In genomic region chr4:140049024-140049923, GRCh38 we compare ENCODE assay signal across 1 cellular context.
TF ChIP-seq lines count a peak whose summit lies in the region.

No MANE protein-coding gene starts in this region.

TF ChIP-seq in H1, 55 proteins besides CTCF, POLR2A, EP300 and RAD21:
- TF ChIP-seq YY1 (IDR thresholded peaks at IDR 0.05; ENCODE audit: low read depth, low read length), result no peak
- no peak for TF ChIP-seq ATF3 (IDR thresholded peaks at IDR 0.05; ENCODE audit: insufficient read depth, low read depth, low read length)
- TF ChIP-seq KDM4A (IDR thresholded peaks at IDR 0.05; ENCODE audit: low read depth, low read length, severe bottlenecking), result no peak
- TF ChIP-seq RXRA (IDR thresholded peaks at IDR 0.05; ENCODE audit: insufficient read depth, low read depth, low read length), result no peak
- no peak for TF ChIP-seq KDM1A (IDR thresholded peaks at IDR 0.05; ENCODE audit: borderline replicate concordance, low read length)
- TF ChIP-seq TAF7 (optimal IDR thresholded peaks at IDR 0.05; ENCODE audit: borderline replicate concordance, low read depth, low read length), result no peak
- TF ChIP-seq RNF2 (IDR thresholded peaks at IDR 0.05; ENCODE audit: borderline replicate concordance, low read depth, low read length, missing control alignments, poor library complexity, severe bottlenecking), result no peak
- 0 out of 2 replicates have a peak, but pooled peaks have one; percentile 8 for TF ChIP-seq SP1 (IDR thresholded peaks at IDR 0.05; ENCODE audit: low read depth, low read length)
- peak; percentile 57 for TF ChIP-seq POLR2AphosphoS5 (IDR thresholded peaks at IDR 0.05; ENCODE audit: low read depth, low read length)
- TF ChIP-seq CTBP2 (IDR thresholded peaks at IDR 0.05; ENCODE audit: borderline replicate concordance, insufficient read depth, insufficient read length, low read length), result no peak
- TF ChIP-seq, protein P1, sequence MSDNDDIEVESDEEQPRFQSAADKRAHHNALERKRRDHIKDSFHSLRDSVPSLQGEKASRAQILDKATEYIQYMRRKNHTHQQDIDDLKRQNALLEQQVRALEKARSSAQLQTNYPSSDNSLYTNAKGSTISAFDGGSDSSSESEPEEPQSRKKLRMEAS (IDR thresholded peaks at IDR 0.05), result 0 out of 2 replicates have a peak, but pooled peaks have one; percentile 54
- TF ChIP-seq EZH2 (IDR thresholded peaks at IDR 0.05; ENCODE audit: low read depth, low read length, severe bottlenecking), result no peak
- no peak for TF ChIP-seq RFX5 (IDR thresholded peaks at IDR 0.05; ENCODE audit: borderline replicate concordance, low read depth, low read length)
- no peak for TF ChIP-seq HDAC2 (IDR thresholded peaks at IDR 0.05; ENCODE audit: borderline replicate concordance in 1 of 2, low read depth in 2 of 2, low read length in 2 of 2)
- TF ChIP-seq FOSL1 (IDR thresholded peaks at IDR 0.05; ENCODE audit: insufficient read depth, low read depth, low read length), result no peak
- no peak for TF ChIP-seq SRF (IDR thresholded peaks at IDR 0.05; ENCODE audit: low read depth, low read length)
- no peak for TF ChIP-seq SP2 (IDR thresholded peaks at IDR 0.05; ENCODE audit: low read length)
- TF ChIP-seq POU5F1 (IDR thresholded peaks at IDR 0.05; ENCODE audit: low read depth, low read length), result no peak
- no peak for TF ChIP-seq SAP30 (IDR thresholded peaks at IDR 0.05; ENCODE audit: insufficient read depth, insufficient replicate concordance, low read length)
- TF ChIP-seq TEAD4 (IDR thresholded peaks at IDR 0.05; ENCODE audit: low read depth, low read length), result no peak
- no peak for TF ChIP-seq ATF2 (IDR thresholded peaks at IDR 0.05; ENCODE audit: low read length)
- TF ChIP-seq, protein P2, sequence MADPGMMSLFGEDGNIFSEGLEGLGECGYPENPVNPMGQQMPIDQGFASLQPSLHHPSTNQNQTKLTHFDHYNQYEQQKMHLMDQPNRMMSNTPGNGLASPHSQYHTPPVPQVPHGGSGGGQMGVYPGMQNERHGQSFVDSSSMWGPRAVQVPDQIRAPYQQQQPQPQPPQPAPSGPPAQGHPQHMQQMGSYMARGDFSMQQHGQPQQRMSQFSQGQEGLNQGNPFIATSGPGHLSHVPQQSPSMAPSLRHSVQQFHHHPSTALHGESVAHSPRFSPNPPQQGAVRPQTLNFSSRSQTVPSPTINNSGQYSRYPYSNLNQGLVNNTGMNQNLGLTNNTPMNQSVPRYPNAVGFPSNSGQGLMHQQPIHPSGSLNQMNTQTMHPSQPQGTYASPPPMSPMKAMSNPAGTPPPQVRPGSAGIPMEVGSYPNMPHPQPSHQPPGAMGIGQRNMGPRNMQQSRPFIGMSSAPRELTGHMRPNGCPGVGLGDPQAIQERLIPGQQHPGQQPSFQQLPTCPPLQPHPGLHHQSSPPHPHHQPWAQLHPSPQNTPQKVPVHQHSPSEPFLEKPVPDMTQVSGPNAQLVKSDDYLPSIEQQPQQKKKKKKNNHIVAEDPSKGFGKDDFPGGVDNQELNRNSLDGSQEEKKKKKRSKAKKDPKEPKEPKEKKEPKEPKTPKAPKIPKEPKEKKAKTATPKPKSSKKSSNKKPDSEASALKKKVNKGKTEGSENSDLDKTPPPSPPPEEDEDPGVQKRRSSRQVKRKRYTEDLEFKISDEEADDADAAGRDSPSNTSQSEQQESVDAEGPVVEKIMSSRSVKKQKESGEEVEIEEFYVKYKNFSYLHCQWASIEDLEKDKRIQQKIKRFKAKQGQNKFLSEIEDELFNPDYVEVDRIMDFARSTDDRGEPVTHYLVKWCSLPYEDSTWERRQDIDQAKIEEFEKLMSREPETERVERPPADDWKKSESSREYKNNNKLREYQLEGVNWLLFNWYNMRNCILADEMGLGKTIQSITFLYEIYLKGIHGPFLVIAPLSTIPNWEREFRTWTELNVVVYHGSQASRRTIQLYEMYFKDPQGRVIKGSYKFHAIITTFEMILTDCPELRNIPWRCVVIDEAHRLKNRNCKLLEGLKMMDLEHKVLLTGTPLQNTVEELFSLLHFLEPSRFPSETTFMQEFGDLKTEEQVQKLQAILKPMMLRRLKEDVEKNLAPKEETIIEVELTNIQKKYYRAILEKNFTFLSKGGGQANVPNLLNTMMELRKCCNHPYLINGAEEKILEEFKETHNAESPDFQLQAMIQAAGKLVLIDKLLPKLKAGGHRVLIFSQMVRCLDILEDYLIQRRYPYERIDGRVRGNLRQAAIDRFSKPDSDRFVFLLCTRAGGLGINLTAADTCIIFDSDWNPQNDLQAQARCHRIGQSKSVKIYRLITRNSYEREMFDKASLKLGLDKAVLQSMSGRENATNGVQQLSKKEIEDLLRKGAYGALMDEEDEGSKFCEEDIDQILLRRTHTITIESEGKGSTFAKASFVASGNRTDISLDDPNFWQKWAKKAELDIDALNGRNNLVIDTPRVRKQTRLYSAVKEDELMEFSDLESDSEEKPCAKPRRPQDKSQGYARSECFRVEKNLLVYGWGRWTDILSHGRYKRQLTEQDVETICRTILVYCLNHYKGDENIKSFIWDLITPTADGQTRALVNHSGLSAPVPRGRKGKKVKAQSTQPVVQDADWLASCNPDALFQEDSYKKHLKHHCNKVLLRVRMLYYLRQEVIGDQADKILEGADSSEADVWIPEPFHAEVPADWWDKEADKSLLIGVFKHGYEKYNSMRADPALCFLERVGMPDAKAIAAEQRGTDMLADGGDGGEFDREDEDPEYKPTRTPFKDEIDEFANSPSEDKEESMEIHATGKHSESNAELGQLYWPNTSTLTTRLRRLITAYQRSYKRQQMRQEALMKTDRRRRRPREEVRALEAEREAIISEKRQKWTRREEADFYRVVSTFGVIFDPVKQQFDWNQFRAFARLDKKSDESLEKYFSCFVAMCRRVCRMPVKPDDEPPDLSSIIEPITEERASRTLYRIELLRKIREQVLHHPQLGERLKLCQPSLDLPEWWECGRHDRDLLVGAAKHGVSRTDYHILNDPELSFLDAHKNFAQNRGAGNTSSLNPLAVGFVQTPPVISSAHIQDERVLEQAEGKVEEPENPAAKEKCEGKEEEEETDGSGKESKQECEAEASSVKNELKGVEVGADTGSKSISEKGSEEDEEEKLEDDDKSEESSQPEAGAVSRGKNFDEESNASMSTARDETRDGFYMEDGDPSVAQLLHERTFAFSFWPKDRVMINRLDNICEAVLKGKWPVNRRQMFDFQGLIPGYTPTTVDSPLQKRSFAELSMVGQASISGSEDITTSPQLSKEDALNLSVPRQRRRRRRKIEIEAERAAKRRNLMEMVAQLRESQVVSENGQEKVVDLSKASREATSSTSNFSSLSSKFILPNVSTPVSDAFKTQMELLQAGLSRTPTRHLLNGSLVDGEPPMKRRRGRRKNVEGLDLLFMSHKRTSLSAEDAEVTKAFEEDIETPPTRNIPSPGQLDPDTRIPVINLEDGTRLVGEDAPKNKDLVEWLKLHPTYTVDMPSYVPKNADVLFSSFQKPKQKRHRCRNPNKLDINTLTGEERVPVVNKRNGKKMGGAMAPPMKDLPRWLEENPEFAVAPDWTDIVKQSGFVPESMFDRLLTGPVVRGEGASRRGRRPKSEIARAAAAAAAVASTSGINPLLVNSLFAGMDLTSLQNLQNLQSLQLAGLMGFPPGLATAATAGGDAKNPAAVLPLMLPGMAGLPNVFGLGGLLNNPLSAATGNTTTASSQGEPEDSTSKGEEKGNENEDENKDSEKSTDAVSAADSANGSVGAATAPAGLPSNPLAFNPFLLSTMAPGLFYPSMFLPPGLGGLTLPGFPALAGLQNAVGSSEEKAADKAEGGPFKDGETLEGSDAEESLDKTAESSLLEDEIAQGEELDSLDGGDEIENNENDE (IDR thresholded peaks at IDR 0.05; ENCODE audit: insufficient replicate concordance, low read length), result no peak
- no peak for TF ChIP-seq BCL11A (IDR thresholded peaks at IDR 0.05; ENCODE audit: low read depth in 2 of 2, low read length in 2 of 2)
- TF ChIP-seq TAF1 (IDR thresholded peaks at IDR 0.05; ENCODE audit: low read depth, low read length), result peak; percentile 68
- no peak for TF ChIP-seq JUND (IDR thresholded peaks at IDR 0.05; ENCODE audit: low read length)
- no peak; the same call in 1 of the 2 replicates for TF ChIP-seq TBP (IDR thresholded peaks at IDR 0.05; ENCODE audit: low read depth, low read length)
- no peak for TF ChIP-seq SIRT6 (IDR thresholded peaks at IDR 0.05; ENCODE audit: low read length)
- TF ChIP-seq KDM5A (IDR thresholded peaks at IDR 0.05; ENCODE audit: low read length), result no peak
- TF ChIP-seq MAFK (IDR thresholded peaks at IDR 0.05; ENCODE audit: low read depth, low read length), result no peak
- TF ChIP-seq ZNF274 (IDR thresholded peaks at IDR 0.05; ENCODE audit: borderline replicate concordance, extremely low read depth, low read length), result no peak
- TF ChIP-seq RBBP5 (IDR thresholded peaks at IDR 0.05; ENCODE audit: borderline replicate concordance, low read depth, low read length), result peak; percentile 67; the same call in 1 of the 2 replicates
- TF ChIP-seq JUN (IDR thresholded peaks at IDR 0.05; ENCODE audit: low read depth, low read length), result no peak
- TF ChIP-seq E2F6 (IDR thresholded peaks at IDR 0.05), result no peak
- no peak for TF ChIP-seq NRF1 (IDR thresholded peaks at IDR 0.05; ENCODE audit: low read depth, low read length)
- TF ChIP-seq ASH2L (IDR thresholded peaks at IDR 0.05; ENCODE audit: low read length), result peak; percentile 69
- TF ChIP-seq PHF8 (conservative IDR thresholded peaks at IDR 0.05; ENCODE audit: low read depth, low read length), result no peak
- TF ChIP-seq CEBPB (IDR thresholded peaks at IDR 0.05; ENCODE audit: low read depth, low read length), result peak; percentile 74
- TF ChIP-seq GABPA (IDR thresholded peaks at IDR 0.05; ENCODE audit: borderline replicate concordance, insufficient read depth, low read length), result no peak
- TF ChIP-seq CBX8 (IDR thresholded peaks at IDR 0.05; ENCODE audit: borderline replicate concordance, low read depth, low read length), result no peak
- no peak for TF ChIP-seq USF2 (IDR thresholded peaks at IDR 0.05; ENCODE audit: low read length)
- TF ChIP-seq BACH1 (IDR thresholded peaks at IDR 0.05; ENCODE audit: low read length), result no peak
- TF ChIP-seq SIN3A (conservative IDR thresholded peaks at IDR 0.05 in 1 of 2, IDR thresholded peaks at IDR 0.05 in 1 of 2; ENCODE audit: low read depth in 1 of 2, low read length in 2 of 2), result no peak
